1 cellular context compared by ENCODE assay signal in the genomic region with DNA sequence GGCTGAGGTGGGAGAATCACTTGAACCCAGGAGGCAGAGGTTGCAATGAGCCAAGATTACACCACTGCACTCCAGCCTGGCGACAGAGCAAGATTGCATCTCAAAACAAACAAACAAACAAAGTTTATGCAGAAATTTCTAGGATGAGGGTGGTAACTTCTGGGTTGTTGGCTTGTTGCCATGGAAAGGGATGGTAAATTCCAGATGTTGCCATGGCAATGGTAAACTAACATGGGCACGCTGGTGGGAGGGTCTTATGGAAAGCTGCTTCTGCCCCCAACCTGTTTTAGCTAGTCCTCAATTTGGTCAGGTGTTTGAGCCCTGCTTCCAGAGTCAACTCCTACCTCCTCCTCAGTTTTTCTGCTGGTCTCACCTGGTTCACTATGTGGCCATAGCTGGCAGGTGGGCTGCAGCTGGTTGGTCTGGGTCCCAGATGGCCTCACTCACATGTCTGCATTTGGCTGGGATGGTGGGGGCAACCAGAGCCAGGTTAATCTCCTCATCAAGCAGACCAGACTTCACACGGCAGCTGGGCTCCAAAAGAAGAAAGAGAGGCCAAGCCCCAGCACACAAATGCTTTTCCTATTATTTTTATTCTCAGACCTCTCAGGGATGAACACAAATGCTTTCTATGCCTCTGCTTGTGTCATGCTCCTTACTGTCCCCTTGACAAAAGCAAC.
TF ChIP-seq lines count a peak whose summit lies in the region.

No MANE protein-coding gene starts in this region.

TF ChIP-seq in GM23338, 12 proteins besides CTCF, POLR2A, EP300 and RAD21:
- TF ChIP-seq POLR2AphosphoS5 (IDR thresholded peaks at IDR 0.05; ENCODE audit: low read depth) (no peak), EZH2 (IDR thresholded peaks at IDR 0.05; ENCODE audit: low read depth, unreplicated experiment) (no peak), EZH2phosphoT487 (IDR thresholded peaks at IDR 0.05; ENCODE audit: unreplicated experiment) (no peak), STAT1 (IDR thresholded peaks at IDR 0.05; ENCODE audit: unreplicated experiment) (no peak), CREB1 (CRISPR knock-in tag; IDR thresholded peaks at IDR 0.05; ENCODE audit: low read depth) (no peak), JUNB (IDR thresholded peaks at IDR 0.05; ENCODE audit: unreplicated experiment) (no peak), ZNF114 (CRISPR knock-in tag; IDR thresholded peaks at IDR 0.05) (no peak), ZNF331 (CRISPR knock-in tag; IDR thresholded peaks at IDR 0.05; ENCODE audit: low read depth) (no peak), NANOG (IDR thresholded peaks at IDR 0.05; ENCODE audit: borderline replicate concordance) (no peak)
- TF ChIP-seq, protein P1, sequence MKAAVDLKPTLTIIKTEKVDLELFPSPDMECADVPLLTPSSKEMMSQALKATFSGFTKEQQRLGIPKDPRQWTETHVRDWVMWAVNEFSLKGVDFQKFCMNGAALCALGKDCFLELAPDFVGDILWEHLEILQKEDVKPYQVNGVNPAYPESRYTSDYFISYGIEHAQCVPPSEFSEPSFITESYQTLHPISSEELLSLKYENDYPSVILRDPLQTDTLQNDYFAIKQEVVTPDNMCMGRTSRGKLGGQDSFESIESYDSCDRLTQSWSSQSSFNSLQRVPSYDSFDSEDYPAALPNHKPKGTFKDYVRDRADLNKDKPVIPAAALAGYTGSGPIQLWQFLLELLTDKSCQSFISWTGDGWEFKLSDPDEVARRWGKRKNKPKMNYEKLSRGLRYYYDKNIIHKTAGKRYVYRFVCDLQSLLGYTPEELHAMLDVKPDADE (IDR thresholded peaks at IDR 0.05) = no peak
- TF ChIP-seq, protein P2, sequence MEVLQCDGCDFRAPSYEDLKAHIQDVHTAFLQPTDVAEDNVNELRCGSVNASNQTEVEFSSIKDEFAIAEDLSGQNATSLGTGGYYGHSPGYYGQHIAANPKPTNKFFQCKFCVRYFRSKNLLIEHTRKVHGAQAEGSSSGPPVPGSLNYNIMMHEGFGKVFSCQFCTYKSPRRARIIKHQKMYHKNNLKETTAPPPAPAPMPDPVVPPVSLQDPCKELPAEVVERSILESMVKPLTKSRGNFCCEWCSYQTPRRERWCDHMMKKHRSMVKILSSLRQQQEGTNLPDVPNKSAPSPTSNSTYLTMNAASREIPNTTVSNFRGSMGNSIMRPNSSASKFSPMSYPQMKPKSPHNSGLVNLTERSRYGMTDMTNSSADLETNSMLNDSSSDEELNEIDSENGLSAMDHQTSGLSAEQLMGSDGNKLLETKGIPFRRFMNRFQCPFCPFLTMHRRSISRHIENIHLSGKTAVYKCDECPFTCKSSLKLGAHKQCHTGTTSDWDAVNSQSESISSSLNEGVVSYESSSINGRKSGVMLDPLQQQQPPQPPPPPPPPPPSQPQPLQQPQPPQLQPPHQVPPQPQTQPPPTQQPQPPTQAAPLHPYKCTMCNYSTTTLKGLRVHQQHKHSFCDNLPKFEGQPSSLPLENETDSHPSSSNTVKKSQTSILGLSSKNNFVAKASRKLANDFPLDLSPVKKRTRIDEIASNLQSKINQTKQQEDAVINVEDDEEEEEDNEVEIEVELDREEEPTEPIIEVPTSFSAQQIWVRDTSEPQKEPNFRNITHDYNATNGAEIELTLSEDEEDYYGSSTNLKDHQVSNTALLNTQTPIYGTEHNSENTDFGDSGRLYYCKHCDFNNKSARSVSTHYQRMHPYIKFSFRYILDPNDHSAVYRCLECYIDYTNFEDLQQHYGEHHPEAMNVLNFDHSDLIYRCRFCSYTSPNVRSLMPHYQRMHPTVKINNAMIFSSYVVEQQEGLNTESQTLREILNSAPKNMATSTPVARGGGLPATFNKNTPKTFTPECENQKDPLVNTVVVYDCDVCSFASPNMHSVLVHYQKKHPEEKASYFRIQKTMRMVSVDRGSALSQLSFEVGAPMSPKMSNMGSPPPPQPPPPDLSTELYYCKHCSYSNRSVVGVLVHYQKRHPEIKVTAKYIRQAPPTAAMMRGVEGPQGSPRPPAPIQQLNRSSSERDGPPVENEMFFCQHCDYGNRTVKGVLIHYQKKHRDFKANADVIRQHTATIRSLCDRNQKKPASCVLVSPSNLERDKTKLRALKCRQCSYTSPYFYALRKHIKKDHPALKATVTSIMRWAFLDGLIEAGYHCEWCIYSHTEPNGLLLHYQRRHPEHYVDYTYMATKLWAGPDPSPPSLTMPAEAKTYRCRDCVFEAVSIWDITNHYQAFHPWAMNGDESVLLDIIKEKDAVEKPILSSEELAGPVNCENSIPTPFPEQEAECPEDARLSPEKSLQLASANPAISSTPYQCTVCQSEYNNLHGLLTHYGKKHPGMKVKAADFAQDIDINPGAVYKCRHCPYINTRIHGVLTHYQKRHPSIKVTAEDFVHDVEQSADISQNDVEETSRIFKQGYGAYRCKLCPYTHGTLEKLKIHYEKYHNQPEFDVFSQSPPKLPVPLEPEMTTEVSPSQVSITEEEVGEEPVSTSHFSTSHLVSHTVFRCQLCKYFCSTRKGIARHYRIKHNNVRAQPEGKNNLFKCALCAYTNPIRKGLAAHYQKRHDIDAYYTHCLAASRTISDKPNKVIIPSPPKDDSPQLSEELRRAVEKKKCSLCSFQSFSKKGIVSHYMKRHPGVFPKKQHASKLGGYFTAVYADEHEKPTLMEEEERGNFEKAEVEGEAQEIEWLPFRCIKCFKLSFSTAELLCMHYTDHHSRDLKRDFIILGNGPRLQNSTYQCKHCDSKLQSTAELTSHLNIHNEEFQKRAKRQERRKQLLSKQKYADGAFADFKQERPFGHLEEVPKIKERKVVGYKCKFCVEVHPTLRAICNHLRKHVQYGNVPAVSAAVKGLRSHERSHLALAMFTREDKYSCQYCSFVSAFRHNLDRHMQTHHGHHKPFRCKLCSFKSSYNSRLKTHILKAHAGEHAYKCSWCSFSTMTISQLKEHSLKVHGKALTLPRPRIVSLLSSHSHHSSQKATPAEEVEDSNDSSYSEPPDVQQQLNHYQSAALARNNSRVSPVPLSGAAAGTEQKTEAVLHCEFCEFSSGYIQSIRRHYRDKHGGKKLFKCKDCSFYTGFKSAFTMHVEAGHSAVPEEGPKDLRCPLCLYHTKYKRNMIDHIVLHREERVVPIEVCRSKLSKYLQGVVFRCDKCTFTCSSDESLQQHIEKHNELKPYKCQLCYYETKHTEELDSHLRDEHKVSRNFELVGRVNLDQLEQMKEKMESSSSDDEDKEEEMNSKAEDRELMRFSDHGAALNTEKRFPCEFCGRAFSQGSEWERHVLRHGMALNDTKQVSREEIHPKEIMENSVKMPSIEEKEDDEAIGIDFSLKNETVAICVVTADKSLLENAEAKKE (CRISPR knock-in tag; IDR thresholded peaks at IDR 0.05) = no peak
- TF ChIP-seq, protein P3, sequence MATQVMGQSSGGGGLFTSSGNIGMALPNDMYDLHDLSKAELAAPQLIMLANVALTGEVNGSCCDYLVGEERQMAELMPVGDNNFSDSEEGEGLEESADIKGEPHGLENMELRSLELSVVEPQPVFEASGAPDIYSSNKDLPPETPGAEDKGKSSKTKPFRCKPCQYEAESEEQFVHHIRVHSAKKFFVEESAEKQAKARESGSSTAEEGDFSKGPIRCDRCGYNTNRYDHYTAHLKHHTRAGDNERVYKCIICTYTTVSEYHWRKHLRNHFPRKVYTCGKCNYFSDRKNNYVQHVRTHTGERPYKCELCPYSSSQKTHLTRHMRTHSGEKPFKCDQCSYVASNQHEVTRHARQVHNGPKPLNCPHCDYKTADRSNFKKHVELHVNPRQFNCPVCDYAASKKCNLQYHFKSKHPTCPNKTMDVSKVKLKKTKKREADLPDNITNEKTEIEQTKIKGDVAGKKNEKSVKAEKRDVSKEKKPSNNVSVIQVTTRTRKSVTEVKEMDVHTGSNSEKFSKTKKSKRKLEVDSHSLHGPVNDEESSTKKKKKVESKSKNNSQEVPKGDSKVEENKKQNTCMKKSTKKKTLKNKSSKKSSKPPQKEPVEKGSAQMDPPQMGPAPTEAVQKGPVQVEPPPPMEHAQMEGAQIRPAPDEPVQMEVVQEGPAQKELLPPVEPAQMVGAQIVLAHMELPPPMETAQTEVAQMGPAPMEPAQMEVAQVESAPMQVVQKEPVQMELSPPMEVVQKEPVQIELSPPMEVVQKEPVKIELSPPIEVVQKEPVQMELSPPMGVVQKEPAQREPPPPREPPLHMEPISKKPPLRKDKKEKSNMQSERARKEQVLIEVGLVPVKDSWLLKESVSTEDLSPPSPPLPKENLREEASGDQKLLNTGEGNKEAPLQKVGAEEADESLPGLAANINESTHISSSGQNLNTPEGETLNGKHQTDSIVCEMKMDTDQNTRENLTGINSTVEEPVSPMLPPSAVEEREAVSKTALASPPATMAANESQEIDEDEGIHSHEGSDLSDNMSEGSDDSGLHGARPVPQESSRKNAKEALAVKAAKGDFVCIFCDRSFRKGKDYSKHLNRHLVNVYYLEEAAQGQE (IDR thresholded peaks at IDR 0.05; ENCODE audit: unreplicated experiment) = no peak
TF ChIP-seq in GM23338: peak in this region for 0.
